In the genomic region with DNA sequence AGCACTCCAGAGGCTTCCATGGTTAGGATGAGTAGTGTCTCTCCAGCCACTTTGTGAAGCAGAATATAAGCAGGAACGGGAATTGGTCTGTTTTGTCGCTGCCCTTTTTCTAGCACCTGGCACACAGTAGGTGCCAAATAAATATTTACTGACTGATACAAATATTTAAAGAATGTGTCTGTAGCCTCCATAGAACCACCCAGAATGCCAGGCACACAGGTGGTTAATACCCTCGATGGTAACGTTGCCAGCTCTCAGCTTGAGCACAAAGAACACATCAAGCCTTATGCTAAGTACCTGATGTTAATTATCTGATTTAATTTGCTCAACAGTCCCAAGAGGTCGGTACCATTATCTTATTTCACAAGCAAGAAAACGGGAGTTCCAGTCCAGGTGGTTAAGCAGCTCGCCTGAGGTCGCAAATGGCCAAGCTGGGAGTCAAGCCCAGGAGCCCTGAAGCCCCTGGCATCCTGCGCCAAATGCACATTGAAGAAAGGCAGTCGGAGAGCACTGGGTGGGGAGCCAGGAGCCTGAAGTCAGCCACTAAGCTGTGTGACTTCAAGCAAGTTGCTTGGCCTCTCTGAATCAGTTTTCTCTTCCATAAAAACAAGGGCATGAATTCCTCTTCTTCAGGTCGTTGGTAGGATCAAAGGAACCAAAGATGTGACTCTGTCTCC, we compare ENCODE assay signal across 10 cellular contexts. TPM values are rescaled to one million over a fixed set of nuclear protein-coding genes. Genes with fewer than 3 reads are reported as not detected.
A peak's percentile ranks its signal among the peaks of the same experiment; 100 is the strongest.
DNase-seq lines count a peak whose midpoint lies in the region; ATAC-seq and TF ChIP-seq lines count a peak whose summit lies in the region.
"Had no signal": no experiment of that assay in that cellular context is flagged by ENCODE, and none has a peak within 500 bp of the region (broad histone marks: within the 10 kb centered on the region; RNA-seq: fewer than 3 reads in every experiment).

No MANE protein-coding gene starts in this region.

- no peaks in the 10 kb centered on the region for H4K20me1 ChIP-seq in mammary epithelial cell (ENCODE audit: insufficient read depth, low read length)

- H3K9me3 Mint-ChIP-seq in brain: no peaks in the 10 kb centered on the region
- H3K9me3 Mint-ChIP-seq: activated T-helper 2 cell treated with anti-CD3 and anti-CD28 coated beads, Interferon-gamma antibody, Interleukin-2, Interleukin-4, amounts not matched to agents 10 μg/mL and 5 μg/mL and 100 μg/mL, durations not matched to agents 14 hours and 24 hours and 36 hours had no signal

- peak overlapping the region in 3 of 5 experiments; percentile 35 to 92 (median 82) for H3K27ac Mint-ChIP-seq in brain

- H3K36me3 ChIP-seq in muscle layer of colon (ENCODE audit: insufficient read depth, low read length) (peaks cover 5% of the 10 kb centered on the region), thoracic aorta (no peaks in the 10 kb centered on the region), mammary epithelial cell (ENCODE audit: insufficient read depth, low read length) (peaks cover 4% of the 10 kb centered on the region)

- no peaks in the 10 kb centered on the region for H3K27me3 Mint-ChIP-seq in brain

- H2AFZ ChIP-seq in mammary epithelial cell (ENCODE audit: low read depth, low read length): no peak overlapping the region

- DNase-seq in NCI-H345 treated with DMSO at 0.1 percent for 48 hours (lab: John Stamatoyannopoulos, UW; ENCODE audit: unreplicated experiment) (peak; percentile 2), thoracic aorta (ENCODE audit: low spot score) (no peak), T-helper 1 cell (no peak), NCI-H2227 (lab: John Stamatoyannopoulos, UW; ENCODE audit: unreplicated experiment) (no peak), mammary epithelial cell (no peak)
- DNase-seq: Karpas-422, NCI-H774 had no signal

- intact Hi-C loops in mammary epithelial cell (cut with micrococcal nuclease): no loop called here

- H3K9me3 ChIP-seq in muscle layer of colon (ENCODE audit: low read length): no peaks in the 10 kb centered on the region
- no peaks in the 10 kb centered on the region for H3K9me3 ChIP-seq in thoracic aorta
- no peaks in the 10 kb centered on the region for H3K9me3 ChIP-seq in mammary epithelial cell (replicated peaks; ENCODE audit: insufficient read depth, low read length)

- in situ Hi-C loops in mammary epithelial cell (cut with MboI; ENCODE audit: low sequenced_read_pairs in 2 of 2): no loop called here

- H3K9ac ChIP-seq in muscle layer of colon (ENCODE audit: low read length) (peak overlapping the region; percentile 68), mammary epithelial cell (ENCODE audit: insufficient read depth, low read length) (no peak overlapping the region)

- CTCF ChIA-PET in mammary epithelial cell (lab: Charles Lee; ENCODE audit: low non-redundant PET): no interaction called here

- ATAC-seq in thoracic aorta (ENCODE audit: insufficient number of reproducible peaks, low FRiP score, low read depth): no peak

- dilution Hi-C loops in mammary epithelial cell (cut with HindIII; ENCODE audit: low sequenced_read_pairs): no loop called here

- no peak for TF ChIP-seq CTCF in brain (conservative IDR thresholded peaks at IDR 0.05)
- TF ChIP-seq CTCF in thoracic aorta (IDR thresholded peaks at IDR 0.05): no peak
- no peak for TF ChIP-seq CTCF in mammary epithelial cell (conservative IDR thresholded peaks at IDR 0.05 in 1 of 2, IDR thresholded peaks at IDR 0.05 in 1 of 2; ENCODE audit: extremely low read depth in 1 of 2, insufficient read depth in 1 of 2, low read depth in 1 of 2, low read length in 2 of 2)

- peaks cover 4% of the 10 kb centered on the region for H3K36me3 Mint-ChIP-seq in brain

- H3K4me1 ChIP-seq in muscle layer of colon (ENCODE audit: insufficient read depth, low read length) (peaks cover 97% of the 10 kb centered on the region), thoracic aorta (ENCODE audit: control insufficient read depth in 1 of 2, low read depth in 2 of 2) (peaks cover 90 to 100% of the 10 kb centered on the region in 2 donors), mammary epithelial cell (ENCODE audit: insufficient read depth, low read length) (peaks cover 28% of the 10 kb centered on the region)

- peaks cover 29% of the 10 kb centered on the region for H3K79me2 ChIP-seq in mammary epithelial cell (ENCODE audit: insufficient read depth, low read length)

- H3K27me3 ChIP-seq in muscle layer of colon (ENCODE audit: control insufficient read depth in 1 of 2, insufficient read depth in 2 of 2, low read length in 2 of 2) (no peaks in the 10 kb centered on the region), thoracic aorta (replicated peaks; ENCODE audit: insufficient read depth) (no peaks in the 10 kb centered on the region), mammary epithelial cell (ENCODE audit: insufficient read depth, low read length) (no peaks in the 10 kb centered on the region)

- WGBS in mammary epithelial cell (ENCODE audit: low coverage, missing lambda C conversion rate): 62% methylated on average over 10 of the region's 11 CpGs

- H3K4me1 Mint-ChIP-seq in brain: peaks cover 80% of the 10 kb centered on the region

- peak overlapping the region; percentile 66 for H3K27ac ChIP-seq in muscle layer of colon (ENCODE audit: low read depth, low read length)
- H3K27ac ChIP-seq in thoracic aorta: peak overlapping the region; percentile 99
- H3K27ac ChIP-seq in mammary epithelial cell (ENCODE audit: insufficient read depth, low read depth, low read length): no peak overlapping the region

- no peak overlapping the region for H3K4me2 ChIP-seq in mammary epithelial cell (ENCODE audit: insufficient read depth, low read depth, low read length)

- H3K4me3 Mint-ChIP-seq in brain: peak overlapping the region in 1 of 5 experiments; percentile 16

- H3K4me3 ChIP-seq in muscle layer of colon (ENCODE audit: low read depth in 1 of 2, low read length in 2 of 2): no peak overlapping the region
- H3K4me3 ChIP-seq in thoracic aorta: no peak overlapping the region
- H3K4me3 ChIP-seq in mammary epithelial cell (replicated peaks in 1 of 3; ENCODE audit: insufficient read depth in 1 of 3, low read depth in 2 of 3, low read length in 3 of 3): no peak overlapping the region

- BruUV-seq in mammary epithelial cell (replicated peaks; lab: Mats Ljungman, UMichigan): no TSS peak

RNA-seq across cellular contexts. Expression of gene HSPG2, which starts 26.4 kb away (rescaled TPM):
- polyA plus RNA-seq in brain (ENCODE audit: insufficient read depth, low read depth, low replicate concordance) (27.0 TPM), mammary epithelial cell (23.9 TPM)
- total RNA-seq in thoracic aorta (100 to 1,000 TPM; 684 to 846 TPM), mammary epithelial cell (100 to 1,000 TPM; 187 to 207 TPM)
- polyA minus RNA-seq in mammary epithelial cell: 121 TPM
